In genomic region chr16:24681793-24682192, GRCh38 we compare ENCODE assay signal across 19 cellular contexts. TPM values are rescaled to one million over a fixed set of nuclear protein-coding genes. Genes with fewer than 3 reads are reported as not detected.
DNase-seq lines count a peak whose midpoint lies in the region; ATAC-seq and TF ChIP-seq lines count a peak whose summit lies in the region.
"Had no signal": no experiment of that assay in that cellular context is flagged by ENCODE, and none has a peak within 500 bp of the region (broad histone marks: within the 10 kb centered on the region; RNA-seq: fewer than 3 reads in every experiment).

No MANE protein-coding gene starts in this region.

- ATAC-seq in Right ventricle myocardium superior (ENCODE audit: poor library complexity) = no peak
- ATAC-seq in naive thymus-derived CD4-positive, alpha-beta T cell = no peak
- ATAC-seq: activated CD8-positive, alpha-beta T cell treated with anti-CD3 and anti-CD28 coated beads for 36 hours; GM23338; heart right ventricle had no signal

- in situ Hi-C loops in KBM-7 (cut with MboI; ENCODE audit: low pct_unique_long_range_greater_than_20kb, low sequenced_read_pairs) = no loop called here

- H3K36me3 ChIP-seq in adipocyte (ENCODE audit: control insufficient read depth, insufficient read depth, low read length, severe bottlenecking) = no peaks in the 10 kb centered on the region
- no peaks in the 10 kb centered on the region for H3K36me3 ChIP-seq in esophagus muscularis mucosa
- H3K36me3 ChIP-seq in naive thymus-derived CD4-positive, alpha-beta T cell (ENCODE audit: control insufficient read depth in 2 of 3, insufficient read depth in 3 of 3, low read length in 3 of 3) = no peaks in the 10 kb centered on the region
- H3K36me3 ChIP-seq: heart right ventricle, tibial artery had no signal

- H3K9ac ChIP-seq in adipocyte (ENCODE audit: low read length) = no peak overlapping the region

- 53% methylated on average over 6 of the region's 6 CpGs for WGBS in esophagus muscularis mucosa

- TF ChIP-seq EP300 in esophagus muscularis mucosa (IDR thresholded peaks at IDR 0.05) = no peak

- no peak for TF ChIP-seq POLR2A in esophagus muscularis mucosa (IDR thresholded peaks at IDR 0.05; ENCODE audit: low read depth)

- no peaks in the 10 kb centered on the region for H3K9me3 Mint-ChIP-seq in naive thymus-derived CD4-positive, alpha-beta T cell
- H3K9me3 Mint-ChIP-seq: activated CD8-positive, alpha-beta T cell treated with anti-CD3 and anti-CD28 coated beads for 36 hours; central memory CD8-positive, alpha-beta T cell; GM23338 had no signal

- H3K4me1 Mint-ChIP-seq in naive thymus-derived CD4-positive, alpha-beta T cell = peaks cover 0 to 8% (median 0%) of the 10 kb centered on the region in 7 donors
- H3K4me1 Mint-ChIP-seq: central memory CD8-positive, alpha-beta T cell had no signal

- TF ChIP-seq CTCF in fibroblast of villous mesenchyme (IDR thresholded peaks at IDR 0.05; ENCODE audit: insufficient read depth, low read depth, low read length) (no peak), esophagus muscularis mucosa (IDR thresholded peaks at IDR 0.05) (no peak)

- H3K27me3 ChIP-seq in adipocyte (replicated peaks; ENCODE audit: control insufficient read depth, insufficient read depth, low read length) (no peaks in the 10 kb centered on the region), esophagus muscularis mucosa (no peaks in the 10 kb centered on the region)
- H3K27me3 ChIP-seq in naive thymus-derived CD4-positive, alpha-beta T cell (ENCODE audit: control insufficient read depth in 2 of 2, insufficient read depth in 2 of 2, low read length in 2 of 2) = no peaks in the 10 kb centered on the region
- H3K27me3 ChIP-seq: tibial artery had no signal

- POLR2A ChIA-PET in naive thymus-derived CD4-positive, alpha-beta T cell (lab: Charles Lee) = no interaction called here

- H3K9me3 ChIP-seq in adipocyte (ENCODE audit: control insufficient read depth, low read length) (no peaks in the 10 kb centered on the region), esophagus muscularis mucosa (no peaks in the 10 kb centered on the region)
- H3K9me3 ChIP-seq in naive thymus-derived CD4-positive, alpha-beta T cell (ENCODE audit: control insufficient read depth in 2 of 3, low read length in 3 of 3) = no peaks in the 10 kb centered on the region
- H3K9me3 ChIP-seq: heart right ventricle, tibial artery had no signal

- H3K36me3 Mint-ChIP-seq in naive thymus-derived CD4-positive, alpha-beta T cell = no peaks in the 10 kb centered on the region

- H3K4me3 ChIP-seq in adipocyte (ENCODE audit: low read length) = no peak overlapping the region
- H3K4me3 ChIP-seq in fibroblast of villous mesenchyme (ENCODE audit: low read depth, low read length) = no peak overlapping the region
- no peak overlapping the region for H3K4me3 ChIP-seq in esophagus muscularis mucosa
- H3K4me3 ChIP-seq in naive thymus-derived CD4-positive, alpha-beta T cell (ENCODE audit: low read length) = no peak overlapping the region
- H3K4me3 ChIP-seq: GM23338, heart right ventricle, tibial artery had no signal

- peaks cover 18% of the 10 kb centered on the region for H3K4me1 ChIP-seq in adipocyte (ENCODE audit: control insufficient read depth, insufficient read depth, low read length)
- H3K4me1 ChIP-seq in esophagus muscularis mucosa = peaks cover 5 to 19% (median 15%) of the 10 kb centered on the region in 4 donors
- no peaks in the 10 kb centered on the region for H3K4me1 ChIP-seq in naive thymus-derived CD4-positive, alpha-beta T cell (ENCODE audit: control insufficient read depth in 2 of 2, insufficient read depth in 2 of 2, low read length in 2 of 2)

- CTCF ChIA-PET in naive thymus-derived CD4-positive, alpha-beta T cell (lab: Charles Lee) = no interaction called here

- no peak overlapping the region for H3K4me3 Mint-ChIP-seq in naive thymus-derived CD4-positive, alpha-beta T cell
- H3K4me3 Mint-ChIP-seq: activated CD8-positive, alpha-beta T cell treated with anti-CD3 and anti-CD28 coated beads for 36 hours; central memory CD8-positive, alpha-beta T cell; GM23338 had no signal

- intact Hi-C loops in cardiac septum (cut with DNase I) (no loop called here), Right ventricle myocardium superior (cut with DNase I) (no loop called here), esophagus muscularis mucosa (cut with DNase I) (loop anchor here (10.0 kb wide), 1 partner anchor 97 kb away; no protein-coding TSS in a partner anchor)
- intact Hi-C loops in naive thymus-derived CD4-positive, alpha-beta T cell (cut with micrococcal nuclease) = no loop called here

- no peak overlapping the region for H3K27ac Mint-ChIP-seq in naive thymus-derived CD4-positive, alpha-beta T cell
- H3K27ac Mint-ChIP-seq: activated CD8-positive, alpha-beta T cell treated with anti-CD3 and anti-CD28 coated beads for 36 hours; GM23338 had no signal

- peaks cover 0 to 10% (median 6%) of the 10 kb centered on the region in 5 donors for H3K27me3 Mint-ChIP-seq in naive thymus-derived CD4-positive, alpha-beta T cell
- H3K27me3 Mint-ChIP-seq: central memory CD8-positive, alpha-beta T cell had no signal

- no peak overlapping the region for H3K27ac ChIP-seq in esophagus muscularis mucosa (replicated peaks in 1 of 4)
- no peak overlapping the region for H3K27ac ChIP-seq in naive thymus-derived CD4-positive, alpha-beta T cell (ENCODE audit: low read depth, low read length)
- H3K27ac ChIP-seq: heart right ventricle, tibial artery, VCaP had no signal

- DNase-seq in cardiac septum (ENCODE audit: low spot score) = peak; percentile 24
- DNase-seq in Right ventricle myocardium superior = no peak
- DNase-seq in adipocyte (ENCODE audit: low read depth) = peak; percentile 68
- peak; percentile 80 for DNase-seq in fibroblast of villous mesenchyme (ENCODE audit: low read depth)
- no peak for DNase-seq in esophagus muscularis mucosa (ENCODE audit: extremely low spot score)
- no peak for DNase-seq in KBM-7
- DNase-seq in naive thymus-derived CD4-positive, alpha-beta T cell = no peak
- no peak for DNase-seq in activated CD8-positive, alpha-beta memory T cell treated with anti-CD3 and anti-CD28 coated beads, Interleukin-2, amount 50 U/mL, for 48 hours
- DNase-seq: activated CD8-positive, alpha-beta T cell treated with anti-CD3 and anti-CD28 coated beads for 36 hours; heart right ventricle; NCI-H1092; NCI-H2227 treated with DMSO at 0.1 percent for 48 hours; nucleus accumbens; stimulated activated CD4-positive, alpha-beta T cell treated with anti-CD3 and anti-CD28 coated beads, Interleukin-4, amount 100 ng/mL, for 4 hours; SW 1271 had no signal

RNA-seq across cellular contexts. Expression of gene TNRC6A, which starts 47.7 kb away (rescaled TPM):
- total RNA-seq in cardiac septum (35.6 TPM), Right ventricle myocardium superior (35.6 TPM), fibroblast of villous mesenchyme (48.0 and 66.9 TPM in 2 replicates), esophagus muscularis mucosa (10 to 100 TPM; 44.1 to 50.7 (median 46.4) TPM)
- total RNA-seq in naive thymus-derived CD4-positive, alpha-beta T cell = 100 to 1,000 TPM in 1 of 5 experiments, 10 to 100 TPM in 4; 46.9 to 110 (median 77.8) TPM
- 10 to 100 TPM; 13.4 to 19.8 TPM for polyA plus RNA-seq in naive thymus-derived CD4-positive, alpha-beta T cell

Comparison
In these comparisons a context has a peak if more than half of its experiments do, and no peak if none do; other contexts are left out.
1. DNase-seq: peak in cardiac septum (single experiment), adipocyte (single experiment) and fibroblast of villous mesenchyme (single experiment); none in Right ventricle myocardium superior (single experiment), esophagus muscularis mucosa (single experiment), KBM-7 (single experiment), naive thymus-derived CD4-positive, alpha-beta T cell (0 of 9) and activated CD8-positive, alpha-beta memory T cell treated with anti-CD3 and anti-CD28 coated beads, Interleukin-2, amount 50 U/mL, for 48 hours (single experiment).